In the genomic region with DNA sequence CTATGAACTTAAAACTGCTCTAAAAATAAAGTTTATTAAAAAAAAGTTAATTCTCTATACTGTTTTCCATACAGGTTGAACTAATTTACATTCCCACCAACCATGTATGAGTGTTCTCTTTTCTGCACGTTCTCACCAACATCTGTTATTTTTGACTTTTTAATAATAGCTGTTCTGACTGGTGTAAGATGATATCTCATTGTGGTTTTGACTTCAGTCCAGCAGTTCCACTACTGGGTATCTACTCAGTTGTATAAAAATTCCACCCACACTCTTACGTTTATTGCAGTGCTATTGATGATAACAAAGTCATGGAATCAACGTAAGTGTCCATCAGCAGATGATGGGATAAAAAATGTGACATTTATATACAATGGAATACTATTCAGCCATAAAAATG, we compare ENCODE assay signal across 2 cellular contexts.
TF ChIP-seq lines count a peak whose summit lies in the region.

No MANE protein-coding gene starts in this region.

TF ChIP-seq in HCT116, 20 proteins besides CTCF, POLR2A, EP300 and RAD21:
- TF ChIP-seq POLR2AphosphoS5 (IDR thresholded peaks at IDR 0.05; ENCODE audit: low read depth, low read length) (no peak), SIN3A (IDR thresholded peaks at IDR 0.05; ENCODE audit: low read depth) (no peak), ZFX (IDR thresholded peaks at IDR 0.05) (no peak), TCF7L2 (IDR thresholded peaks at IDR 0.05; ENCODE audit: borderline replicate concordance, extremely low read depth, insufficient read depth, insufficient read length) (no peak)
- TF ChIP-seq, protein P1, sequence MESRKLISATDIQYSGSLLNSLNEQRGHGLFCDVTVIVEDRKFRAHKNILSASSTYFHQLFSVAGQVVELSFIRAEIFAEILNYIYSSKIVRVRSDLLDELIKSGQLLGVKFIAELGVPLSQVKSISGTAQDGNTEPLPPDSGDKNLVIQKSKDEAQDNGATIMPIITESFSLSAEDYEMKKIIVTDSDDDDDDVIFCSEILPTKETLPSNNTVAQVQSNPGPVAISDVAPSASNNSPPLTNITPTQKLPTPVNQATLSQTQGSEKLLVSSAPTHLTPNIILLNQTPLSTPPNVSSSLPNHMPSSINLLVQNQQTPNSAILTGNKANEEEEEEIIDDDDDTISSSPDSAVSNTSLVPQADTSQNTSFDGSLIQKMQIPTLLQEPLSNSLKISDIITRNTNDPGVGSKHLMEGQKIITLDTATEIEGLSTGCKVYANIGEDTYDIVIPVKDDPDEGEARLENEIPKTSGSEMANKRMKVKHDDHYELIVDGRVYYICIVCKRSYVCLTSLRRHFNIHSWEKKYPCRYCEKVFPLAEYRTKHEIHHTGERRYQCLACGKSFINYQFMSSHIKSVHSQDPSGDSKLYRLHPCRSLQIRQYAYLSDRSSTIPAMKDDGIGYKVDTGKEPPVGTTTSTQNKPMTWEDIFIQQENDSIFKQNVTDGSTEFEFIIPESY (IDR thresholded peaks at IDR 0.05; ENCODE audit: extremely low read depth, insufficient replicate concordance, low read length) = no peak

TF ChIP-seq in SK-N-SH treated with all-trans-retinoic acid at 6 μM for 48 hours, 23 proteins besides CTCF, POLR2A, EP300 and RAD21:
- TF ChIP-seq, protein P2, sequence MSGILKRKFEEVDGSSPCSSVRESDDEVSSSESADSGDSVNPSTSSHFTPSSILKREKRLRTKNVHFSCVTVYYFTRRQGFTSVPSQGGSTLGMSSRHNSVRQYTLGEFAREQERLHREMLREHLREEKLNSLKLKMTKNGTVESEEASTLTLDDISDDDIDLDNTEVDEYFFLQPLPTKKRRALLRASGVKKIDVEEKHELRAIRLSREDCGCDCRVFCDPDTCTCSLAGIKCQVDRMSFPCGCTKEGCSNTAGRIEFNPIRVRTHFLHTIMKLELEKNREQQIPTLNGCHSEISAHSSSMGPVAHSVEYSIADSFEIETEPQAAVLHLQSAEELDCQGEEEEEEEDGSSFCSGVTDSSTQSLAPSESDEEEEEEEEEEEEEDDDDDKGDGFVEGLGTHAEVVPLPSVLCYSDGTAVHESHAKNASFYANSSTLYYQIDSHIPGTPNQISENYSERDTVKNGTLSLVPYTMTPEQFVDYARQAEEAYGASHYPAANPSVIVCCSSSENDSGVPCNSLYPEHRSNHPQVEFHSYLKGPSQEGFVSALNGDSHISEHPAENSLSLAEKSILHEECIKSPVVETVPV (CRISPR knock-in tag; IDR thresholded peaks at IDR 0.05) = peak; percentile 49; the same call in 1 of the 2 replicates
- no peak for TF ChIP-seq PPARA (CRISPR knock-in tag; IDR thresholded peaks at IDR 0.05; ENCODE audit: borderline replicate concordance)
- TF ChIP-seq, protein P3, sequence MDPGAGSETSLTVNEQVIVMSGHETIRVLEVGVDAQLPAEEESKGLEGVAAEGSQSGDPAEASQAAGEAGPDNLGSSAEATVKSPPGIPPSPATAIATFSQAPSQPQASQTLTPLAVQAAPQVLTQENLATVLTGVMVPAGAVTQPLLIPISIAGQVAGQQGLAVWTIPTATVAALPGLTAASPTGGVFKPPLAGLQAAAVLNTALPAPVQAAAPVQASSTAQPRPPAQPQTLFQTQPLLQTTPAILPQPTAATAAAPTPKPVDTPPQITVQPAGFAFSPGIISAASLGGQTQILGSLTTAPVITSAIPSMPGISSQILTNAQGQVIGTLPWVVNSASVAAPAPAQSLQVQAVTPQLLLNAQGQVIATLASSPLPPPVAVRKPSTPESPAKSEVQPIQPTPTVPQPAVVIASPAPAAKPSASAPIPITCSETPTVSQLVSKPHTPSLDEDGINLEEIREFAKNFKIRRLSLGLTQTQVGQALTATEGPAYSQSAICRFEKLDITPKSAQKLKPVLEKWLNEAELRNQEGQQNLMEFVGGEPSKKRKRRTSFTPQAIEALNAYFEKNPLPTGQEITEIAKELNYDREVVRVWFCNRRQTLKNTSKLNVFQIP (CRISPR knock-in tag; IDR thresholded peaks at IDR 0.05; ENCODE audit: borderline replicate concordance, low read depth) = no peak
- TF ChIP-seq TCF4 (CRISPR knock-in tag; IDR thresholded peaks at IDR 0.05; ENCODE audit: borderline replicate concordance) = no peak
- TF ChIP-seq ZC3H10 (CRISPR knock-in tag; IDR thresholded peaks at IDR 0.05) = no peak; the same call in 1 of the 2 replicates
- TF ChIP-seq CSDC2 (CRISPR knock-in tag; IDR thresholded peaks at IDR 0.05) = no peak
- peak; percentile 67; the same call in 1 of the 2 replicates for TF ChIP-seq TOX (CRISPR knock-in tag; IDR thresholded peaks at IDR 0.05; ENCODE audit: borderline replicate concordance)
- TF ChIP-seq, protein P4, sequence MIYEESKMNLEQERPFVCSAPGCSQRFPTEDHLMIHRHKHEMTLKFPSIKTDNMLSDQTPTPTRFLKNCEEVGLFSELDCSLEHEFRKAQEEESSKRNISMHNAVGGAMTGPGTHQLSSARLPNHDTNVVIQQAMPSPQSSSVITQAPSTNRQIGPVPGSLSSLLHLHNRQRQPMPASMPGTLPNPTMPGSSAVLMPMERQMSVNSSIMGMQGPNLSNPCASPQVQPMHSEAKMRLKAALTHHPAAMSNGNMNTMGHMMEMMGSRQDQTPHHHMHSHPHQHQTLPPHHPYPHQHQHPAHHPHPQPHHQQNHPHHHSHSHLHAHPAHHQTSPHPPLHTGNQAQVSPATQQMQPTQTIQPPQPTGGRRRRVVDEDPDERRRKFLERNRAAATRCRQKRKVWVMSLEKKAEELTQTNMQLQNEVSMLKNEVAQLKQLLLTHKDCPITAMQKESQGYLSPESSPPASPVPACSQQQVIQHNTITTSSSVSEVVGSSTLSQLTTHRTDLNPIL (CRISPR knock-in tag; IDR thresholded peaks at IDR 0.05; ENCODE audit: low read depth) = no peak
- TF ChIP-seq ESRRG (CRISPR knock-in tag; IDR thresholded peaks at IDR 0.05) = no peak
- no peak for TF ChIP-seq ZNF565 (CRISPR knock-in tag; conservative IDR thresholded peaks at IDR 0.05; ENCODE audit: low read depth)
- TF ChIP-seq, protein P5, sequence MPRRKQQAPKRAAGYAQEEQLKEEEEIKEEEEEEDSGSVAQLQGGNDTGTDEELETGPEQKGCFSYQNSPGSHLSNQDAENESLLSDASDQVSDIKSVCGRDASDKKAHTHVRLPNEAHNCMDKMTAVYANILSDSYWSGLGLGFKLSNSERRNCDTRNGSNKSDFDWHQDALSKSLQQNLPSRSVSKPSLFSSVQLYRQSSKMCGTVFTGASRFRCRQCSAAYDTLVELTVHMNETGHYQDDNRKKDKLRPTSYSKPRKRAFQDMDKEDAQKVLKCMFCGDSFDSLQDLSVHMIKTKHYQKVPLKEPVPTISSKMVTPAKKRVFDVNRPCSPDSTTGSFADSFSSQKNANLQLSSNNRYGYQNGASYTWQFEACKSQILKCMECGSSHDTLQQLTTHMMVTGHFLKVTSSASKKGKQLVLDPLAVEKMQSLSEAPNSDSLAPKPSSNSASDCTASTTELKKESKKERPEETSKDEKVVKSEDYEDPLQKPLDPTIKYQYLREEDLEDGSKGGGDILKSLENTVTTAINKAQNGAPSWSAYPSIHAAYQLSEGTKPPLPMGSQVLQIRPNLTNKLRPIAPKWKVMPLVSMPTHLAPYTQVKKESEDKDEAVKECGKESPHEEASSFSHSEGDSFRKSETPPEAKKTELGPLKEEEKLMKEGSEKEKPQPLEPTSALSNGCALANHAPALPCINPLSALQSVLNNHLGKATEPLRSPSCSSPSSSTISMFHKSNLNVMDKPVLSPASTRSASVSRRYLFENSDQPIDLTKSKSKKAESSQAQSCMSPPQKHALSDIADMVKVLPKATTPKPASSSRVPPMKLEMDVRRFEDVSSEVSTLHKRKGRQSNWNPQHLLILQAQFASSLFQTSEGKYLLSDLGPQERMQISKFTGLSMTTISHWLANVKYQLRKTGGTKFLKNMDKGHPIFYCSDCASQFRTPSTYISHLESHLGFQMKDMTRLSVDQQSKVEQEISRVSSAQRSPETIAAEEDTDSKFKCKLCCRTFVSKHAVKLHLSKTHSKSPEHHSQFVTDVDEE (CRISPR knock-in tag; IDR thresholded peaks at IDR 0.05) = no peak
- TF ChIP-seq SNAI2 (CRISPR knock-in tag; IDR thresholded peaks at IDR 0.05) = no peak
